Comparison of ENCODE assay signal across 8 cellular contexts in genomic region chr22:22148905-22149304, GRCh38.
"Had no signal": no experiment of that assay in that cellular context is flagged by ENCODE, and none has a peak within 500 bp of the region (broad histone marks: within the 10 kb centered on the region; RNA-seq: fewer than 3 reads in every experiment).

No MANE protein-coding gene starts in this region.

- ATAC-seq: GM12878 had no signal

- H3K4me3 ChIP-seq: GM12878 had no signal

- FAIRE-seq: G401.6, GM12878, GM12891, GM12892, GM18507, GM19239 had no signal

- DNase-seq: GDM1, GF-D8 had no signal
